ENCODE assay signal across 33 cellular contexts in the genomic region with DNA sequence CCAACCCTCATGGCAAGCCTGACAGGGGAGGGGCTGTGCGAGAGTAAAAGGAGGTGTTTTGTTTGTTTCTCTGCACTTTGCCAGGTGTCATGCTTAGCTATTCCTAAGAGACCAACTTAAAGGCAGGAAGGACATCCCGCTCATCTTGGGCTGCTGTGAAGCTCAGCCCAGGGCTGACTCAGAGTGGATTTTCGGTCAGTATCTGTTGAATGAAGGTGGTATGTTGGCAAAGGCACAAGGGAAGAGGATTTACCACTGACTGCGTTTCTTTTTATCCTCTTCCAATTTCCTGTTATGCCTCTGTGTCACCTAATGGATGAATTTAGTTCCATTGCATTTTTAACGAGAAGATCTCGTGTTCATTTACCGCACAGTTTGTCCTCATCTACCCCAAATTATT. TPM values are rescaled to one million over a fixed set of nuclear protein-coding genes. Genes with fewer than 3 reads are reported as not detected.
"Had no signal": no experiment of that assay in that cellular context is flagged by ENCODE, and none has a peak within 500 bp of the region (broad histone marks: within the 10 kb centered on the region; RNA-seq: fewer than 3 reads in every experiment).

No MANE protein-coding gene starts in this region.

- H3K4me1 ChIP-seq: testis had no signal

- DNase-seq: activated CD4-positive, alpha-beta T cell treated with anti-CD3 and anti-CD28 coated beads, Interleukin-2, amount 10 ng/mL, durations not matched to agents 7 days and 5 days; activated CD4-positive, CD25-positive, alpha-beta regulatory T cell treated with anti-CD3 and anti-CD28 coated beads, Interleukin-2, amount 50 U/mL, for 72 hours; activated CD8-positive, alpha-beta T cell treated with anti-CD3 and anti-CD28 coated beads for 36 hours; activated naive CD8-positive, alpha-beta T cell treated with anti-CD3 and anti-CD28 coated beads, Interleukin-2, amount 50 U/mL, for 24 hours; activated T-cell treated with anti-CD3 and anti-CD28 coated beads, Interleukin-2, amount 50 U/mL, for 48 hours; amygdala; caudate nucleus; cortex of kidney; effector memory CD8-positive, alpha-beta T cell; foreskin fibroblast; heart left ventricle; hypothalamus; immature natural killer cell; kidney; left colon; midbrain; naive thymus-derived CD4-positive, alpha-beta T cell; ovary; retina; stimulated activated CD4-positive, alpha-beta T cell treated with anti-CD3 and anti-CD28 coated beads, Interleukin-12 subunit alpha, Interleukin-12 subunit beta, amount 100 ng/mL, for 4 hours; stimulated activated CD4-positive, alpha-beta T cell treated with anti-CD3 and anti-CD28 coated beads, Interleukin-4, amount 100 ng/mL, for 1 hour; stimulated activated naive CD8-positive, alpha-beta T cell treated with anti-CD3 and anti-CD28 coated beads, Interleukin-15, Interleukin-2, amounts not matched to agents 100 U/mL and 50 U/mL, for 24 hours; testis; transverse colon had no signal

- H3K9me3 ChIP-seq: heart left ventricle, ovary, prostate gland, testis, transverse colon had no signal

- FAIRE-seq: endothelial cell of umbilical vein, kidney, TTC549, urothelium cell line had no signal

- H3K36me3 ChIP-seq: heart left ventricle, ovary, prostate gland, transverse colon had no signal

- H3K27me3 ChIP-seq: ovary, testis had no signal

- ATAC-seq: activated CD8-positive, alpha-beta T cell treated with anti-CD3 and anti-CD28 coated beads for 36 hours; activated naive CD8-positive, alpha-beta T cell treated with anti-CD3 and anti-CD28 coated beads, Interleukin-2, amount 50 U/mL, for 24 hours; effector memory CD8-positive, alpha-beta T cell; heart left ventricle; left colon; naive thymus-derived CD4-positive, alpha-beta T cell; sciatic nerve; stimulated activated naive CD8-positive, alpha-beta T cell treated with anti-CD3 and anti-CD28 coated beads, Interleukin-15, Interleukin-2, amounts not matched to agents 100 U/mL and 50 U/mL, for 24 hours had no signal

- H3K27ac ChIP-seq: heart left ventricle, ovary, skin epidermis, testis, transverse colon had no signal

- H3K4me3 ChIP-seq: heart left ventricle, ovary, prostate gland, skin epidermis, testis, transverse colon had no signal

RNA-seq across cellular contexts. Expression of a gene that starts 18.9 kb away (rescaled TPM):
- total RNA-seq: activated CD4-positive, alpha-beta T cell treated with anti-CD3 and anti-CD28 coated beads, Interleukin-2, amount 10 ng/mL, durations not matched to agents 7 days and 5 days; activated CD8-positive, alpha-beta T cell treated with anti-CD3 and anti-CD28 coated beads for 36 hours; activated T-helper 2 cell treated with anti-CD3 and anti-CD28 coated beads, Interferon-gamma antibody, Interleukin-2, Interleukin-4, amounts not matched to agents 10 μg/mL and 5 μg/mL and 100 μg/mL, durations not matched to agents 14 hours and 24 hours and 36 hours; endothelial cell of umbilical vein; left colon; naive thymus-derived CD4-positive, alpha-beta T cell; sciatic nerve; transverse colon had no signal
- polyA plus RNA-seq: endothelial cell of umbilical vein; esophagus; heart left ventricle; naive thymus-derived CD4-positive, alpha-beta T cell; neural cell; ovary had no signal
